8 cellular contexts compared by ENCODE assay signal in the genomic region with DNA sequence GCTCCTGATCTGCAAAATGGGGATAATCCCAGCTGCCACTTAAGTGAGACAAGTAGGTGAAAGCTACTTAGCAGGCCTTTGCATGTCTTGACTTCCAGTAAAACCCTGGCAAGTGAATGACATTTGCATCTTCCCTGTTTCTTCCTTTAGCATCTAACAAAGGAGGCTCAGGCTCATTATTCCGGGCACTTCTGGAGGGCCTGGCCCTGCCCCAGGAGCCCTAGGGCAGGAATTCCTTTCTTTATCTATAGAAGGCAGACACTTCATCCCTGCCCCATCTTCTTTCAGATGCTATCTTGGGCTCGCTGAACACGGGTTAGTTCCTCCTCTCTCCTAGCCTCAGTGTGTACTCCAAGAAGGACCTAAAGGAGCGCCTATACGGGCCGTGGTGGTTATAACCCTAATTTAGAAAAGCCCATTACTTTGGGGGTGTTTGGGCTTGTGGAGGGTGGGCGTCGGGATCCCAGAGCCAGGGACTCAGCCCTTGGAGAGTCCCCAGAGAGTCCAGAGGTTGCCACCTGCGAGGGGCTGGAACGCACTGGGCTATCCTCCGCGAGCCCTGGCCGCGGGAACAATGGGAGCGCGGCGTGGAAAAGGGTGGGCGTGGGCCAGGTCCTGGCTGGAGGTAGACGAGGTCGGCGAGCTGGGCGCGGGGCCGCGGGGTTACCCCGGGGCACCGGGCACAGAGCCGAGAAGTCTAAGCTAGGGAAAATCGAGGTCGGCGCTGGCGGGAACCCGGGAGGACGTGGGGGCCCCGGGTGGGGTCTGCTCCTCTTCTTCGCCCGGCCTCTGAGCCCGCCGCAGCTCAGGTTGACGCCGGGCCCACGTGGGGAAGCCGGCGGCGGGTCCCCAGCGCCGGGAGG.
DNase-seq lines count a peak whose midpoint lies in the region; ATAC-seq, FAIRE-seq and TF ChIP-seq lines count a peak whose summit lies in the region.

No MANE protein-coding gene starts in this region.

- no peak overlapping the region for H3K4me3 ChIP-seq in CD4-positive, CD25-positive, alpha-beta regulatory T cell (ENCODE audit: low read depth, low read length)
- peak overlapping the region; percentile 52 for H3K4me3 ChIP-seq in NT2/D1 (ENCODE audit: insufficient read length, low read depth)
- H3K4me3 ChIP-seq in H1 (ENCODE audit: extremely low read depth in 1 of 4, insufficient read depth in 2 of 4, low read depth in 3 of 4, low read length in 4 of 4) = peak overlapping the region; percentile 36 to 65 (median 57)
- H3K4me3 ChIP-seq in neural cell (ENCODE audit: low read length) = peak overlapping the region; percentile 74

- H3K9ac ChIP-seq in NT2/D1 (ENCODE audit: insufficient read length, low read depth) (peak overlapping the region; percentile 82), H1 (replicated peaks in 1 of 4; ENCODE audit: extremely low read depth in 1 of 4, low read depth in 3 of 4, low read length in 3 of 4) (no peak overlapping the region), neural cell (ENCODE audit: low read length) (peak overlapping the region; percentile 97)

- no peak overlapping the region for H3K56ac ChIP-seq in H1 (replicated peaks; ENCODE audit: insufficient read length, low read depth, low read length)

- TF ChIP-seq EP300 in H1 (IDR thresholded peaks at IDR 0.05; ENCODE audit: borderline replicate concordance in 1 of 2, low read depth in 2 of 2, low read length in 2 of 2) (no peak), neural cell (conservative IDR thresholded peaks at IDR 0.05; ENCODE audit: poor library complexity, severe bottlenecking) (no peak)

- no peak overlapping the region for H2BK120ac ChIP-seq in H1 (replicated peaks; ENCODE audit: low read depth, low read length)

- H3K4me3 Mint-ChIP-seq in CD4-positive, CD25-positive, alpha-beta regulatory T cell = peak overlapping the region; percentile 45 to 76 (median 67)

- no peaks in the 10 kb centered on the region for H3K36me3 ChIP-seq in CD4-positive, CD25-positive, alpha-beta regulatory T cell (ENCODE audit: control insufficient read depth, insufficient read depth, low read length)
- no peaks in the 10 kb centered on the region for H3K36me3 ChIP-seq in NT2/D1 (ENCODE audit: insufficient read depth, insufficient read length, low read length)
- peaks cover 0 to 3% (median 0%) of the 10 kb centered on the region in 4 experiments; a peak in 1 of 8 replicates for H3K36me3 ChIP-seq in H1 (ENCODE audit: control insufficient read depth in 2 of 4, insufficient read depth in 4 of 4, low read length in 3 of 4)
- no peaks in the 10 kb centered on the region for H3K36me3 ChIP-seq in neural cell (ENCODE audit: insufficient read depth, low read length)

- CTCF ChIA-PET in H1 (lab: Charles Lee; ENCODE audit: partially characterized antibody) = interaction anchor here (2.4 kb wide), 1 partner anchor 99 kb away, joined by 11 read pairs; no protein-coding TSS in a partner anchor

- H3K4me2 ChIP-seq in H1 (ENCODE audit: insufficient read depth in 1 of 2, low read depth in 2 of 2, low read length in 2 of 2) = peak overlapping the region; percentile 74 to 99
- peak overlapping the region; percentile 79 for H3K4me2 ChIP-seq in neural cell (ENCODE audit: low read length)

- H4K91ac ChIP-seq in H1 (replicated peaks; ENCODE audit: insufficient read length, low read length) = no peak overlapping the region

- H3K4ac ChIP-seq in H1 (replicated peaks; ENCODE audit: insufficient read length, low read depth, low read length) = no peak overlapping the region

- no peaks in the 10 kb centered on the region for H3K79me2 ChIP-seq in H1 (ENCODE audit: control insufficient read depth in 1 of 2, insufficient read depth in 2 of 2, low read length in 2 of 2)
- H3K79me2 ChIP-seq in neural cell (replicated peaks; ENCODE audit: insufficient read depth, low read length) = peaks cover 28% of the 10 kb centered on the region

- H3F3A ChIP-seq in neural cell (ENCODE audit: insufficient read depth, low read length, poor library complexity, severe bottlenecking) = peaks cover 4% of the 10 kb centered on the region

- H3K23me2 ChIP-seq in H1 (ENCODE audit: low read depth, low read length) = peaks cover 17% of the 10 kb centered on the region

- POLR2A ChIA-PET in H1 (lab: Charles Lee; ENCODE audit: partially characterized antibody) = interaction anchor here (0.6 to 1.3 kb wide), 6 partner anchors 10 to 138 kb away, joined by 3 read pairs; a partner anchor contains a TSS

- no peaks in the 10 kb centered on the region for H3K9me2 ChIP-seq in neural cell (ENCODE audit: insufficient read depth, low read length)

- H2AK5ac ChIP-seq in H1 (ENCODE audit: low read depth, low read length) = no peak overlapping the region

- H3K27me3 Mint-ChIP-seq in CD4-positive, CD25-positive, alpha-beta regulatory T cell = peaks cover 68% of the 10 kb centered on the region

- H3K4me1 Mint-ChIP-seq in CD4-positive, CD25-positive, alpha-beta regulatory T cell = peaks cover 0 to 19% (median 9%) of the 10 kb centered on the region in 4 donors

- H3K79me1 ChIP-seq in H1 (ENCODE audit: low read depth, low read length) = no peaks in the 10 kb centered on the region; the same call in 1 of the 2 replicates

- no peak overlapping the region for H2BK20ac ChIP-seq in H1 (ENCODE audit: low read length)

- H4K5ac ChIP-seq in H1 (ENCODE audit: insufficient read length, low read depth, low read length) = no peak overlapping the region

- no peak for DNase-seq in CD4-positive, CD25-positive, alpha-beta regulatory T cell
- peak; percentile 89 for DNase-seq in NT2/D1 (ENCODE audit: low read depth, low spot score)
- peak; percentile 34 to 70 for DNase-seq in H1 (ENCODE audit: low read depth in 1 of 2, low spot score in 2 of 2)
- DNase-seq in GM12892 (ENCODE audit: insufficient read length) = no peak
- DNase-seq in midbrain (lab: John Stamatoyannopoulos, UW) = no peak
- DNase-seq in NCI-H2029 (lab: John Stamatoyannopoulos, UW) = no peak

- TF ChIP-seq POLR2A in H1 (IDR thresholded peaks at IDR 0.05; ENCODE audit: control extremely low read depth in 1 of 2, low read depth in 2 of 2, low read length in 2 of 2) (no peak), GM12892 (IDR thresholded peaks at IDR 0.05; ENCODE audit: low read depth, low read length) (no peak)

- peaks cover 21% of the 10 kb centered on the region for H3K27me3 ChIP-seq in CD4-positive, CD25-positive, alpha-beta regulatory T cell (ENCODE audit: control insufficient read depth, insufficient read depth, low read length)
- peaks cover 30% of the 10 kb centered on the region for H3K27me3 ChIP-seq in NT2/D1 (ENCODE audit: insufficient read depth, insufficient read length)
- H3K27me3 ChIP-seq in H1 (replicated peaks in 1 of 4; ENCODE audit: control insufficient read depth in 3 of 4, extremely low read depth in 1 of 4, insufficient read depth in 3 of 4, low read length in 3 of 4) = peaks cover 25 to 47% (median 44%) of the 10 kb centered on the region in 4 experiments
- H3K27me3 ChIP-seq in neural cell (ENCODE audit: insufficient read depth, low read depth, low read length) = peaks cover 5% of the 10 kb centered on the region

- ATAC-seq in CD4-positive, CD25-positive, alpha-beta regulatory T cell (ENCODE audit: low read depth in 2 of 2) = no peak
- ATAC-seq in HG03025 (IDR thresholded peaks at IDR 0.05; ENCODE audit: low FRiP score, unreplicated experiment) = no peak

- H2BK5ac ChIP-seq in H1 (ENCODE audit: low read depth, low read length) = no peak overlapping the region

- TF ChIP-seq RAD21 in H1 (IDR thresholded peaks at IDR 0.05 in 1 of 2, conservative IDR thresholded peaks at IDR 0.05 in 1 of 2; ENCODE audit: low read depth in 2 of 2, low read length in 2 of 2) (no peak), neural cell (conservative IDR thresholded peaks at IDR 0.05) (no peak)

- H2BK15ac ChIP-seq in H1 (ENCODE audit: low read length) = 0 out of 2 replicates have a peak overlapping the region, but pooled peaks have one; percentile 32

- H3K4me1 ChIP-seq in CD4-positive, CD25-positive, alpha-beta regulatory T cell (ENCODE audit: control insufficient read depth, insufficient read depth, low read length, poor library complexity, severe bottlenecking) = peaks cover 16% of the 10 kb centered on the region
- H3K4me1 ChIP-seq in NT2/D1 (ENCODE audit: insufficient read depth, insufficient read length) = peaks cover 11% of the 10 kb centered on the region
- peaks cover 9 to 23% (median 14%) of the 10 kb centered on the region in 4 experiments for H3K4me1 ChIP-seq in H1 (replicated peaks in 1 of 4; ENCODE audit: control insufficient read depth in 3 of 4, insufficient read depth in 4 of 4, low read length in 3 of 4)

- no peaks in the 10 kb centered on the region for H3K36me3 Mint-ChIP-seq in CD4-positive, CD25-positive, alpha-beta regulatory T cell

- no peak overlapping the region for H2BK12ac ChIP-seq in H1 (ENCODE audit: low read depth, low read length)

- TF ChIP-seq CTCF in H1 (IDR thresholded peaks at IDR 0.05; ENCODE audit: control extremely low read depth in 1 of 3, insufficient read depth in 1 of 3, low read depth in 1 of 3, low read length in 3 of 3) (no peak), neural cell (IDR thresholded peaks at IDR 0.05; ENCODE audit: poor library complexity, severe bottlenecking) (peak; percentile 17)

- H4K20me1 ChIP-seq in H1 (replicated peaks in 1 of 2; ENCODE audit: control insufficient read depth in 1 of 2, insufficient read depth in 2 of 2, low read length in 2 of 2) = peaks cover 3 to 12% of the 10 kb centered on the region in 2 experiments
- no peaks in the 10 kb centered on the region for H4K20me1 ChIP-seq in neural cell (ENCODE audit: insufficient read depth)

- no peak overlapping the region for H3K23ac ChIP-seq in H1 (ENCODE audit: insufficient read length)

- H3K14ac ChIP-seq in H1 (ENCODE audit: insufficient read length) = no peak overlapping the region

- no peak for FAIRE-seq in H1 (lab: Jason Lieb, UNC)
- no peak for FAIRE-seq in GM12892 (lab: Jason Lieb, UNC)

- peak overlapping the region; percentile 81 for H3K18ac ChIP-seq in H1 (ENCODE audit: extremely low read depth, low read length)

- H3K27ac ChIP-seq in CD4-positive, CD25-positive, alpha-beta regulatory T cell (ENCODE audit: insufficient read depth, low read length, poor library complexity, severe bottlenecking) = no peak overlapping the region
- no peak overlapping the region for H3K27ac ChIP-seq in H1 (ENCODE audit: low read depth, low read length)
- H3K27ac ChIP-seq in neural cell (ENCODE audit: low read length) = peak overlapping the region; percentile 96

- WGBS in H1 (ENCODE audit: extremely low coverage in 1 of 2, insufficient coverage in 1 of 2, insufficient read length in 1 of 2, insufficient replicate concordance in 2 of 2, low coverage in 1 of 2, low lambda C conversion rate in 2 of 2, missing lambda C conversion rate in 1 of 2), 2 experiments = 1% methylated on average over 39 of the region's 47 CpGs; no CpG with 5 or more reads in 1 of the 2 experiments

- no peaks in the 10 kb centered on the region for H3K9me3 ChIP-seq in CD4-positive, CD25-positive, alpha-beta regulatory T cell (ENCODE audit: control insufficient read depth in 2 of 2, low read length in 2 of 2)
- H3K9me3 ChIP-seq in NT2/D1 (ENCODE audit: insufficient read depth, low read length) = no peaks in the 10 kb centered on the region
- no peaks in the 10 kb centered on the region for H3K9me3 ChIP-seq in H1 (ENCODE audit: insufficient read depth in 2 of 2, low read depth in 1 of 2, low read length in 1 of 2)
- H3K9me3 ChIP-seq in neural cell (ENCODE audit: low read length) = no peaks in the 10 kb centered on the region

- peak overlapping the region in 1 of 3 donors; percentile 77 for H3K27ac Mint-ChIP-seq in CD4-positive, CD25-positive, alpha-beta regulatory T cell

- H4K8ac ChIP-seq in H1 (ENCODE audit: extremely low read depth, insufficient read depth, low read length) = peak overlapping the region; percentile 29

- peaks cover 0 to 5% (median 0%) of the 10 kb centered on the region in 7 donors for H3K9me3 Mint-ChIP-seq in CD4-positive, CD25-positive, alpha-beta regulatory T cell

- H2AFZ ChIP-seq in H1 (ENCODE audit: low read length) (no peak overlapping the region), neural cell (ENCODE audit: low read depth, low read length) (peak overlapping the region; percentile 83)

Comparison
In these comparisons a context has a peak if more than half of its experiments do, and no peak if none do; other contexts are left out.
1. DNase-seq: peak in NT2/D1 (single experiment) and H1 (2 of 2); none in CD4-positive, CD25-positive, alpha-beta regulatory T cell (0 of 3), GM12892 (single experiment), midbrain (single experiment) and NCI-H2029 (single experiment).
2. H3K9ac ChIP-seq: peak in NT2/D1 (single experiment) and neural cell (single experiment); none in H1 (0 of 4).